Comparison of ENCODE assay signal across 1 cellular context in genomic region chr22:41976070-41976901, GRCh38.
A peak's percentile ranks its signal among the peaks of the same experiment; 100 is the strongest.
TF ChIP-seq lines count a peak whose summit lies in the region.

No MANE protein-coding gene starts in this region.

TF ChIP-seq in GM12878, 131 proteins besides CTCF, POLR2A, EP300 and RAD21:
- TF ChIP-seq USF1 (IDR thresholded peaks at IDR 0.05; ENCODE audit: borderline replicate concordance, extremely low read length, insufficient read depth, low read depth, low read length) (peak; percentile 84), BHLHE40 (IDR thresholded peaks at IDR 0.05; ENCODE audit: borderline replicate concordance in 1 of 2, low read depth in 2 of 2, low read length in 1 of 2) (peak in 1 of 2 experiments; percentile 38; a peak in 1 of 4 replicates), PML (IDR thresholded peaks at IDR 0.05; ENCODE audit: low read length) (no peak), HSF1 (IDR thresholded peaks at IDR 0.05; ENCODE audit: low read depth, low read length) (no peak), NFXL1 (IDR thresholded peaks at IDR 0.05; ENCODE audit: borderline replicate concordance) (no peak), IKZF1 (conservative IDR thresholded peaks at IDR 0.05) (no peak), RELA (IDR thresholded peaks at IDR 0.05; ENCODE audit: borderline replicate concordance, partially characterized antibody) (no peak), EED (IDR thresholded peaks at IDR 0.05; ENCODE audit: low read depth) (no peak), SMAD5 (IDR thresholded peaks at IDR 0.05; ENCODE audit: low read depth) (no peak), ZNF207 (IDR thresholded peaks at IDR 0.05; ENCODE audit: borderline replicate concordance) (no peak), CUX1 (IDR thresholded peaks at IDR 0.05; ENCODE audit: insufficient replicate concordance, low read depth, low read length) (no peak)
